ENCODE assay signal across 20 cellular contexts in the genomic region with DNA sequence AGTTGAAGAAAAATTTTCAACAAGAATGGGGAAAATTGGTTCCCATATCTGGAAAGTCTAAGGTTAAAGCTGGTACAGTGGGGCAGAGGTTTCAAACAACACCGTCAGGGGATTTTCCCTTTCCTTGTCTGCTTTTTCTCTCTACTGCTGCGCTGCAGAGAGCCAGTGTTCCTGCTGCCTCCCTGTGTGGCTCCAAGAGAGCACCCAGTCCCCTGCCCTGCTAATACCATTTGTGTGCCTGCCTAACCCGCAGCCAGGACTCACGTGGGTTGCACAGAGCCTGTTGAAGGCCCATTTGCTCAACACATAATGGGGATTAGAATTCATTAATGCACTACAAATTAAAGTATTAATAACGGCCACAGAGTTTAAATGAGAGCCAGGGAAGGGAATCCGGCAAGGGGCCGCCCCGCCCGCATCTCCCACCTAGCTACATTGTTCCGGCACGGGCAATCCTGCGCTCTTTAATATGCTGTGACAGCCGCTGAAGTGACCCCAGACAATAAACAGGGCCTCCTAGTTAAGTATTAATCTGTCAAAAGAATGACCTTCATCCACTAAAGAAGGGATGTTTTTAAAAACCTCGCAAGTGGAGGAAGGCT.
DNase-seq lines count a peak whose midpoint lies in the region; ATAC-seq, FAIRE-seq and TF ChIP-seq lines count a peak whose summit lies in the region.
"Had no signal": no experiment of that assay in that cellular context is flagged by ENCODE, and none has a peak within 500 bp of the region (broad histone marks: within the 10 kb centered on the region; RNA-seq: fewer than 3 reads in every experiment).

No MANE protein-coding gene starts in this region.

- no peaks in the 10 kb centered on the region for H3K79me2 ChIP-seq in HepG2 (ENCODE audit: insufficient read depth, low read length)

- intact Hi-C loops in HepG2 (cut with micrococcal nuclease; ENCODE audit: unreplicated experiment) (no loop called here), right lobe of liver (cut with DNase I) (loop anchor here in 1 of 2 donors (10.0 kb wide), 1 partner anchor 265 kb away; no protein-coding TSS in a partner anchor), left ventricle myocardium superior (cut with micrococcal nuclease) (no loop called here)

- POLR2A ChIA-PET in HepG2 (lab: Yijun Ruan, JAX): no interaction called here

- H3K27ac Mint-ChIP-seq in brain: peak overlapping the region in 2 of 5 experiments; percentile 53 to 66

- H3K4me1 Mint-ChIP-seq in brain: peaks cover 20% of the 10 kb centered on the region
- H3K4me1 Mint-ChIP-seq: CD4-positive, CD25-positive, alpha-beta regulatory T cell had no signal

- no peak overlapping the region for H3K4me2 ChIP-seq in HepG2 (ENCODE audit: low read depth, low read length)
- H3K4me2 ChIP-seq: KMS-11 had no signal

- H3K36me3 Mint-ChIP-seq in brain: no peaks in the 10 kb centered on the region
- H3K36me3 Mint-ChIP-seq: CD4-positive, CD25-positive, alpha-beta regulatory T cell had no signal

- no peak for FAIRE-seq in HepG2 (lab: Jason Lieb, UNC)
- FAIRE-seq: GM12878 had no signal

- TF ChIP-seq EP300 in HepG2 (IDR thresholded peaks at IDR 0.05; ENCODE audit: low read depth in 2 of 2, low read length in 2 of 2): no peak
- no peak for TF ChIP-seq EP300 in HepG2 (CRISPR knock-in tag; IDR thresholded peaks at IDR 0.05; ENCODE audit: borderline replicate concordance)

- in situ Hi-C loops in HepG2 (cut with HindIII; ENCODE audit: extremely low pct_ligation_motif_present, low pct_unique_long_range_greater_than_20kb): no loop called here

- CTCF ChIA-PET in HepG2 (lab: Yijun Ruan, JAX; ENCODE audit: low intra/inter-chr PET ratio, low total read pairs): no interaction called here

- TF ChIP-seq CTCF in HepG2 (CRISPR knock-in tag; IDR thresholded peaks at IDR 0.05) (no peak), right lobe of liver (IDR thresholded peaks at IDR 0.05) (no peak), brain (conservative IDR thresholded peaks at IDR 0.05) (no peak)

- 0 out of 5 replicates have a peak, but pooled peaks cover 1 to 13% of the 10 kb centered on the region in 2 experiments for H3K27me3 ChIP-seq in HepG2 (ENCODE audit: control insufficient read depth in 1 of 2, insufficient read depth in 2 of 2, low read length in 2 of 2)
- no peaks in the 10 kb centered on the region for H3K27me3 ChIP-seq in right lobe of liver
- H3K27me3 ChIP-seq: BE2C, SJCRH30 had no signal

- whole genome bisulfite sequencing in HepG2 (ENCODE audit: low lambda C conversion rate): 23% methylated on average over 14 of the region's 14 CpGs
- 37% methylated on average over 14 of the region's 14 CpGs for WGBS in right lobe of liver (ENCODE audit: insufficient coverage, low coverage, low lambda C conversion rate, missing lambda C conversion rate)

- H3K36me3 ChIP-seq in HepG2 (replicated peaks in 1 of 2; ENCODE audit: control insufficient read depth in 1 of 2, insufficient read depth in 2 of 2, low read length in 2 of 2) (no peaks in the 10 kb centered on the region), right lobe of liver (no peaks in the 10 kb centered on the region)
- H3K36me3 ChIP-seq: BE2C, SJCRH30 had no signal

- H3K4me1 ChIP-seq in HepG2 (ENCODE audit: insufficient read depth, low read length): peaks cover 13% of the 10 kb centered on the region
- no peaks in the 10 kb centered on the region for H3K4me1 ChIP-seq in right lobe of liver
- H3K4me1 ChIP-seq: BE2C, SJCRH30 had no signal

- H3K27me3 Mint-ChIP-seq in brain: peaks cover 71% of the 10 kb centered on the region

- no peak for TF ChIP-seq RAD21 in HepG2 (CRISPR knock-in tag; IDR thresholded peaks at IDR 0.05)

- H3K9me3 Mint-ChIP-seq in brain: peaks cover 3 to 22% (median 17%) of the 10 kb centered on the region in 5 experiments

- no peaks in the 10 kb centered on the region for H3K9me3 ChIP-seq in HepG2 (ENCODE audit: low read length)
- no peaks in the 10 kb centered on the region for H3K9me3 ChIP-seq in right lobe of liver
- H3K9me3 ChIP-seq: BE2C, SJCRH30 had no signal

- H3K27ac ChIP-seq in HepG2 (ENCODE audit: extremely low read length, insufficient read depth, low read length) (no peak overlapping the region), right lobe of liver (no peak overlapping the region)
- H3K27ac ChIP-seq: GM23248, KMS-11, SJCRH30 had no signal

- H2AFZ ChIP-seq in HepG2 (ENCODE audit: low read length): no peak overlapping the region
- H2AFZ ChIP-seq: GM23248 had no signal

- H3K4me3 Mint-ChIP-seq in brain: peak overlapping the region in 3 of 5 experiments; percentile 32 to 51 (median 36)
- H3K4me3 Mint-ChIP-seq: CD4-positive, CD25-positive, alpha-beta regulatory T cell had no signal

- H3K9ac ChIP-seq in HepG2 (ENCODE audit: insufficient read depth, low read depth, low read length): no peak overlapping the region
- H3K9ac ChIP-seq: GM23248, KMS-11 had no signal

- H3K4me3 ChIP-seq in HepG2 (replicated peaks in 1 of 3; ENCODE audit: insufficient read depth in 1 of 3, low read depth in 2 of 3, low read length in 3 of 3): no peak overlapping the region
- no peak overlapping the region for H3K4me3 ChIP-seq in right lobe of liver
- H3K4me3 ChIP-seq: GM12878, GM23248, SJCRH30 had no signal

- ATAC-seq in HepG2 (peak; percentile 39; the same call in 1 of the 3 replicates), right lobe of liver (no peak), left ventricle myocardium superior (peak; percentile 78), GM21786 (IDR thresholded peaks at IDR 0.05; ENCODE audit: unreplicated experiment) (no peak), HG03045 (IDR thresholded peaks at IDR 0.05; ENCODE audit: unreplicated experiment) (no peak)
- ATAC-seq: GM12878, Panc1 had no signal

- TF ChIP-seq POLR2A in HepG2 (IDR thresholded peaks at IDR 0.05; ENCODE audit: insufficient read depth in 1 of 2, low read depth in 2 of 2, low read length in 2 of 2) (no peak), right lobe of liver (IDR thresholded peaks at IDR 0.05) (no peak)

- BruUV-seq in HepG2 (replicated peaks; lab: Mats Ljungman, UMichigan): no TSS peak

- DNase-seq in HepG2 (ENCODE audit: low spot score): no peak
- DNase-seq in right lobe of liver: no peak
- DNase-seq in left ventricle myocardium superior: peak; percentile 41
- no peak for DNase-seq in NCI-H187 treated with DMSO at 0.1 percent for 48 hours (lab: John Stamatoyannopoulos, UW)
- DNase-seq: BE2C; CD4-positive, CD25-positive, alpha-beta regulatory T cell; DND-41; GM23248; HCEC 1CT; IMR-90; NCI-H1092 treated with DMSO at 0.1 percent for 48 hours; NCI-H146; NCI-H69; SJCRH30 had no signal

- no peaks in the 10 kb centered on the region for H4K20me1 ChIP-seq in HepG2 (ENCODE audit: insufficient read depth, low read length)

TF ChIP-seq in HepG2, 621 proteins besides CTCF, POLR2A, EP300 and RAD21:
- TF ChIP-seq, protein P1, sequence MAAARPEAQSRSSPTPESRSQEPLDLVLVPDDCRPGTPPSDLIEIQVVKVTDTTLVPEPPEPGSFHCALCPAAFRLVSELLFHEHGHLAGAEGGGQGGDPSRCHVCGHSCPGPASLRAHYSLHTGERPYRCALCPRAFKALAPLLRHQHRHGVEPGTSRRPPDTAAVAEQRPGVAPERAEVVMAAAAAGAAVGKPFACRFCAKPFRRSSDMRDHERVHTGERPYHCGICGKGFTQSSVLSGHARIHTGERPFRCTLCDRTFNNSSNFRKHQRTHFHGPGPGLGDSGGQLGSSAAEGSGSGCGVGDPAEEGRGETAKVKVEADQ (CRISPR knock-in tag; IDR thresholded peaks at IDR 0.05; ENCODE audit: borderline replicate concordance): no peak
- no peak for TF ChIP-seq NKX3-1 (CRISPR knock-in tag; IDR thresholded peaks at IDR 0.05)
- TF ChIP-seq, protein P2, sequence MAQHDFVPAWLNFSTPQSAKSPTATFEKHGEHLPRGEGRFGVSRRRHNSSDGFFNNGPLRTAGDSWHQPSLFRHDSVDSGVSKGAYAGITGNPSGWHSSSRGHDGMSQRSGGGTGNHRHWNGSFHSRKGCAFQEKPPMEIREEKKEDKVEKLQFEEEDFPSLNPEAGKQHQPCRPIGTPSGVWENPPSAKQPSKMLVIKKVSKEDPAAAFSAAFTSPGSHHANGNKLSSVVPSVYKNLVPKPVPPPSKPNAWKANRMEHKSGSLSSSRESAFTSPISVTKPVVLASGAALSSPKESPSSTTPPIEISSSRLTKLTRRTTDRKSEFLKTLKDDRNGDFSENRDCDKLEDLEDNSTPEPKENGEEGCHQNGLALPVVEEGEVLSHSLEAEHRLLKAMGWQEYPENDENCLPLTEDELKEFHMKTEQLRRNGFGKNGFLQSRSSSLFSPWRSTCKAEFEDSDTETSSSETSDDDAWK (CRISPR knock-in tag; IDR thresholded peaks at IDR 0.05): no peak
- no peak for TF ChIP-seq ZNF616 (CRISPR knock-in tag; IDR thresholded peaks at IDR 0.05; ENCODE audit: low read depth)
- TF ChIP-seq ZSCAN22 (CRISPR knock-in tag; IDR thresholded peaks at IDR 0.05): no peak
- no peak for TF ChIP-seq SSRP1 (CRISPR knock-in tag; IDR thresholded peaks at IDR 0.05)
- TF ChIP-seq, protein P3, sequence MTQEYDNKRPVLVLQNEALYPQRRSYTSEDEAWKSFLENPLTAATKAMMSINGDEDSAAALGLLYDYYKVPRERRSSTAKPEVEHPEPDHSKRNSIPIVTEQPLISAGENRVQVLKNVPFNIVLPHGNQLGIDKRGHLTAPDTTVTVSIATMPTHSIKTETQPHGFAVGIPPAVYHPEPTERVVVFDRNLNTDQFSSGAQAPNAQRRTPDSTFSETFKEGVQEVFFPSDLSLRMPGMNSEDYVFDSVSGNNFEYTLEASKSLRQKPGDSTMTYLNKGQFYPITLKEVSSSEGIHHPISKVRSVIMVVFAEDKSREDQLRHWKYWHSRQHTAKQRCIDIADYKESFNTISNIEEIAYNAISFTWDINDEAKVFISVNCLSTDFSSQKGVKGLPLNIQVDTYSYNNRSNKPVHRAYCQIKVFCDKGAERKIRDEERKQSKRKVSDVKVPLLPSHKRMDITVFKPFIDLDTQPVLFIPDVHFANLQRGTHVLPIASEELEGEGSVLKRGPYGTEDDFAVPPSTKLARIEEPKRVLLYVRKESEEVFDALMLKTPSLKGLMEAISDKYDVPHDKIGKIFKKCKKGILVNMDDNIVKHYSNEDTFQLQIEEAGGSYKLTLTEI (CRISPR knock-in tag; conservative IDR thresholded peaks at IDR 0.05): no peak
- TF ChIP-seq PHF8 (CRISPR knock-in tag; IDR thresholded peaks at IDR 0.05): no peak
- no peak for TF ChIP-seq ZNF530 (CRISPR knock-in tag; IDR thresholded peaks at IDR 0.05; ENCODE audit: low read depth)
- TF ChIP-seq ZFP41 (CRISPR knock-in tag; IDR thresholded peaks at IDR 0.05; ENCODE audit: borderline replicate concordance): no peak

Comparison
In these comparisons a context has a peak if more than half of its experiments do, and no peak if none do; other contexts are left out.
1. ATAC-seq: peak in HepG2 (single experiment) and left ventricle myocardium superior (single experiment); none in right lobe of liver (0 of 4), GM21786 (single experiment) and HG03045 (single experiment).